29 cellular contexts compared by ENCODE assay signal in the genomic region with DNA sequence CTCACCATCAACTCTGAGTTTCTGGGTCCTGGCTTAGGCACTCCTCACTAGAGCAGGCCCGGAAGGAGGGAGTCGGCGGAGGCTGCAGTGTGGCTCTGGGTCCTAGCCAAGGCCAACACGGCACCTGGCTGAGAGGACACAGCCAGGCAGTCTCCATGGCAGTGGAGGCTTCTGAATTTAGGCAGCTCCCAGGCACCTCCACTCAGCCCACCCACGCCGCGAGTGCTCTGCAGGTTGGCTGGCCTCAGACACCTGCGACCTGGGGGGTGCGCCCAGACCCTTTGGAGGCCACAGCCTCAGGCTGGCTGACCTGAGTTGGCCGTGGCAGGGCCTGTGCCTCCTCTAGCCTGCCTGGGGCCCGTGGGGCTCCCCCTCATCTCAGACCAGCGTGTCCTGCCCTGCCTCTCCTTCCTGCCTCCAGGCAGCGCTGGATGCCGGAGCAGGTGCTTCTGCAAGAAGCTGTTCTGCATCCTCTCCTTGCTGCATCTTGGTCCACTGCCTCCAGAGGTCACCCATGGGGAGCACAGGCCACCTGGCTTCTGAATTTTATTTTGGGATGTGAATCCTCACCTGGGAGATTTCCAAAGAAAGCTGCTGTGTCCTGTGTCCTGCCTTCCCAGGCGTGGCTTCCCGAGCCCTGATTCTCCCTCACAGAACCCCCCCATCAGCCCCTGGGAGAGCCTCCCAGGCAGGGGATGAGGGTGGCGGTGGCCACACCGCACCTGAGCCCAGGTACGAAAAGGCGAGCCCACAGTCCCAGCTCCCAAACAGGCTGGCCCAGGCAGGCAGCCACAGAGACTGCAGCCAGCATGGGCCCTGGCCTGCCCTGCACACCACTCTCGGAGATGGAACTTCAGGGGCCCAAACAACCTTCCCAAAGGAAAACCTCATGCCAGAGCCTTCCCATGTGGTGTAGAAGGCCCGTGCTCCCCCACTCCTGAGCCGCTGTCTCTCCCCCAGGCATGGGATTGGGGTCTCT. TPM values are rescaled to one million over a fixed set of nuclear protein-coding genes. Genes with fewer than 3 reads are reported as not detected.
DNase-seq lines count a peak whose midpoint lies in the region; ATAC-seq, FAIRE-seq and TF ChIP-seq lines count a peak whose summit lies in the region.
"Had no signal": no experiment of that assay in that cellular context is flagged by ENCODE, and none has a peak within 500 bp of the region (broad histone marks: within the 10 kb centered on the region; RNA-seq: fewer than 3 reads in every experiment).

No MANE protein-coding gene starts in this region.

- no peaks in the 10 kb centered on the region for H3K27me3 ChIP-seq in Panc1 (ENCODE audit: control insufficient read depth, insufficient read depth, low read length)
- H3K27me3 ChIP-seq in endodermal cell (ENCODE audit: control insufficient read depth, insufficient read depth, low read length, poor library complexity, severe bottlenecking) = no peaks in the 10 kb centered on the region
- H3K27me3 ChIP-seq: upper lobe of right lung had no signal

- H3K9me3 Mint-ChIP-seq in CD14-positive monocyte = no peaks in the 10 kb centered on the region
- no peaks in the 10 kb centered on the region for H3K9me3 Mint-ChIP-seq in endodermal cell
- H3K9me3 Mint-ChIP-seq: activated naive CD8-positive, alpha-beta T cell treated with anti-CD3 and anti-CD28 coated beads, Interleukin-2, amount 50 U/mL, for 24 hours; CD4-positive, alpha-beta memory T cell; immature natural killer cell; naive B cell had no signal

- FAIRE-seq in H54 (lab: Jason Lieb, UNC) = no peak

- no peaks in the 10 kb centered on the region; the same call in 1 of the 2 replicates for H3K4me1 ChIP-seq in Panc1 (ENCODE audit: control insufficient read depth, insufficient read depth, low read length)
- H3K4me1 ChIP-seq in endodermal cell (ENCODE audit: control insufficient read depth, insufficient read depth, low read length) = no peaks in the 10 kb centered on the region
- H3K4me1 ChIP-seq: heart left ventricle, upper lobe of right lung had no signal

- H3K4me3 Mint-ChIP-seq in CD14-positive monocyte (no peak overlapping the region), endodermal cell (no peak overlapping the region)
- H3K4me3 Mint-ChIP-seq: activated CD8-positive, alpha-beta T cell treated with anti-CD3 and anti-CD28 coated beads, Interleukin-2, amount 10 ng/mL, durations not matched to agents 7 days and 5 days; activated naive CD8-positive, alpha-beta T cell treated with anti-CD3 and anti-CD28 coated beads, Interleukin-2, amount 50 U/mL, for 24 hours; CD4-positive, alpha-beta memory T cell; immature natural killer cell had no signal

- H3K36me3 Mint-ChIP-seq in CD14-positive monocyte = no peaks in the 10 kb centered on the region
- H3K36me3 Mint-ChIP-seq in endodermal cell (ENCODE audit: low read depth) = no peaks in the 10 kb centered on the region
- H3K36me3 Mint-ChIP-seq: CD4-positive, alpha-beta memory T cell; immature natural killer cell; naive B cell had no signal

- WGBS in endodermal cell (ENCODE audit: insufficient coverage in 1 of 2, insufficient read length in 1 of 2), 2 experiments = 94 to 96% methylated on average over 16 to 23 of the region's 23 CpGs

- POLR2A ChIA-PET in Panc1 (lab: Charles Lee) = no interaction called here

- H3K9me3 ChIP-seq in Panc1 (ENCODE audit: control insufficient read depth, insufficient read depth, low read depth, low read length) = no peaks in the 10 kb centered on the region
- H3K9me3 ChIP-seq in endodermal cell (ENCODE audit: control insufficient read depth, low read length) = no peaks in the 10 kb centered on the region
- H3K9me3 ChIP-seq: heart left ventricle, upper lobe of right lung had no signal

- no peaks in the 10 kb centered on the region for H3K4me1 Mint-ChIP-seq in CD14-positive monocyte
- H3K4me1 Mint-ChIP-seq in endodermal cell = no peaks in the 10 kb centered on the region
- H3K4me1 Mint-ChIP-seq: activated naive CD8-positive, alpha-beta T cell treated with anti-CD3 and anti-CD28 coated beads, Interleukin-2, amount 50 U/mL, for 24 hours; CD4-positive, alpha-beta memory T cell; immature natural killer cell; naive B cell had no signal

- no peak for TF ChIP-seq CTCF in CD14-positive monocyte (IDR thresholded peaks at IDR 0.05)
- no peak for TF ChIP-seq CTCF in Panc1 (IDR thresholded peaks at IDR 0.05)
- peak; percentile 42 for TF ChIP-seq CTCF in endodermal cell (conservative IDR thresholded peaks at IDR 0.05)

- no peak overlapping the region for H3K27ac Mint-ChIP-seq in CD14-positive monocyte
- no peak overlapping the region for H3K27ac Mint-ChIP-seq in endodermal cell
- H3K27ac Mint-ChIP-seq: activated CD8-positive, alpha-beta T cell treated with anti-CD3 and anti-CD28 coated beads, Interleukin-2, amount 10 ng/mL, durations not matched to agents 7 days and 5 days; activated naive CD8-positive, alpha-beta T cell treated with anti-CD3 and anti-CD28 coated beads, Interleukin-2, amount 50 U/mL, for 24 hours; immature natural killer cell; naive B cell had no signal

- H3K4me3 ChIP-seq in Panc1 (ENCODE audit: low read depth in 2 of 2, low read length in 2 of 2) = no peak overlapping the region
- H3K4me3 ChIP-seq in endodermal cell (ENCODE audit: low read length) = no peak overlapping the region
- H3K4me3 ChIP-seq: heart left ventricle, smooth muscle cell, upper lobe of right lung had no signal

- no peak overlapping the region for H3K9ac ChIP-seq in endodermal cell (ENCODE audit: extremely low read depth, low read length, poor library complexity, severe bottlenecking)

- BruUV-seq in Panc1 (replicated peaks; lab: Mats Ljungman, UMichigan) = no TSS peak

- no peak for TF ChIP-seq POLR2A in H54 (IDR thresholded peaks at IDR 0.05; ENCODE audit: low read depth, low read length)

- ATAC-seq in Panc1 (peak; percentile 40; the same call in 1 of the 2 replicates), GM21717 (IDR thresholded peaks at IDR 0.05; ENCODE audit: unreplicated experiment) (no peak)
- ATAC-seq: activated CD8-positive, alpha-beta T cell treated with anti-CD3 and anti-CD28 coated beads, Interleukin-2, amount 10 ng/mL, durations not matched to agents 7 days and 5 days; activated naive CD8-positive, alpha-beta T cell treated with anti-CD3 and anti-CD28 coated beads, Interleukin-2, amount 50 U/mL, for 24 hours; heart left ventricle; left lobe of liver; upper lobe of right lung had no signal

- intact Hi-C loops in CD14-positive monocyte (cut with micrococcal nuclease) = no loop called here
- intact Hi-C loops in Panc1 (cut with micrococcal nuclease; ENCODE audit: unreplicated experiment) = no loop called here

- peak; percentile 41 for DNase-seq in DMS53 (lab: John Stamatoyannopoulos, UW)
- no peak for DNase-seq in DMS53 treated with DMSO at 0.1 percent for 48 hours (lab: John Stamatoyannopoulos, UW; ENCODE audit: unreplicated experiment)
- DNase-seq in CD14-positive monocyte (ENCODE audit: low spot score) = peak; percentile 43
- no peak for DNase-seq in Panc1 (ENCODE audit: low read depth, low spot score)
- peak; percentile 70 for DNase-seq in endodermal cell
- no peak for DNase-seq in H54 (ENCODE audit: insufficient read length, low spot score)
- DNase-seq in ureter (ENCODE audit: low spot score) = no peak
- DNase-seq: activated CD8-positive, alpha-beta T cell treated with anti-CD3 and anti-CD28 coated beads, Interleukin-2, amount 10 ng/mL, durations not matched to agents 7 days and 5 days; activated gamma-delta T cell; activated naive CD8-positive, alpha-beta T cell treated with anti-CD3 and anti-CD28 coated beads, Interleukin-2, amount 50 U/mL, for 24 hours; CD4-positive, alpha-beta memory T cell; DMS153; effector CD4-positive, alpha-beta T cell; GDM1; immature natural killer cell; naive B cell; NCI-H1092 treated with DMSO at 0.1 percent for 48 hours; NCI-H774; SIG-M5; upper lobe of right lung had no signal

- peaks cover 0 to 8% (median 1%) of the 10 kb centered on the region in 3 donors for H3K27me3 Mint-ChIP-seq in CD14-positive monocyte (ENCODE audit: low read depth in 3 of 3)
- H3K27me3 Mint-ChIP-seq in endodermal cell (ENCODE audit: insufficient read depth) = no peaks in the 10 kb centered on the region
- H3K27me3 Mint-ChIP-seq: activated naive CD8-positive, alpha-beta T cell treated with anti-CD3 and anti-CD28 coated beads, Interleukin-2, amount 50 U/mL, for 24 hours had no signal

- H3K36me3 ChIP-seq in Panc1 (ENCODE audit: control insufficient read depth, insufficient read depth, low read length) = no peaks in the 10 kb centered on the region
- no peaks in the 10 kb centered on the region for H3K36me3 ChIP-seq in endodermal cell (ENCODE audit: control insufficient read depth, insufficient read depth, low read length)
- H3K36me3 ChIP-seq: heart left ventricle, upper lobe of right lung had no signal

- in situ Hi-C loops in Panc1 (cut with HindIII; ENCODE audit: low pct_unique_long_range_greater_than_20kb, low sequenced_read_pairs) = no loop called here

- CTCF ChIA-PET in Panc1 (lab: Charles Lee) = no interaction called here

- H3K27ac ChIP-seq in Panc1 (ENCODE audit: low read length) (no peak overlapping the region), endodermal cell (ENCODE audit: low read depth, low read length) (no peak overlapping the region)
- H3K27ac ChIP-seq: 22Rv1, heart left ventricle, upper lobe of right lung had no signal

RNA-seq across cellular contexts. Expression of gene AQP12A, which starts 23.4 kb away (rescaled TPM):
- not detected for polyA plus RNA-seq in CD14-positive monocyte
- total RNA-seq in Panc1 (2021; ENCODE audit: unreplicated experiment) (not detected), endodermal cell (not detected), ureter (not detected)
- polyA plus RNA-seq in Panc1 (2012; ENCODE audit: insufficient read length) = not detected
- not detected for polyA plus RNA-seq in endodermal cell (2013, experiment 1 of 2)
- polyA plus RNA-seq in endodermal cell (2013, experiment 2 of 2) = not detected
- total RNA-seq: activated CD8-positive, alpha-beta T cell treated with anti-CD3 and anti-CD28 coated beads, Interleukin-2, amount 10 ng/mL, durations not matched to agents 7 days and 5 days; CD4-positive, alpha-beta memory T cell; epithelial cell of proximal tubule; heart left ventricle; left lobe of liver; omental fat pad; renal cortical epithelial cell; smooth muscle cell; subcutaneous adipose tissue; upper lobe of right lung had no signal
- polyA plus RNA-seq: CD4-positive, alpha-beta memory T cell; heart left ventricle; immature natural killer cell; smooth muscle cell had no signal

RNA-seq across cellular contexts. Expression of gene AQP12B, which starts 32.4 kb away (rescaled TPM):
- not detected for polyA plus RNA-seq in CD14-positive monocyte
- total RNA-seq in Panc1 (2021; ENCODE audit: unreplicated experiment) = not detected
- not detected for polyA plus RNA-seq in Panc1 (2012; ENCODE audit: insufficient read length)
- not detected for total RNA-seq in endodermal cell
- polyA plus RNA-seq in endodermal cell (2013, experiment 1 of 2) = not detected
- polyA plus RNA-seq in endodermal cell (2013, experiment 2 of 2) = not detected
- not detected for total RNA-seq in ureter
- total RNA-seq: activated CD8-positive, alpha-beta T cell treated with anti-CD3 and anti-CD28 coated beads, Interleukin-2, amount 10 ng/mL, durations not matched to agents 7 days and 5 days; CD4-positive, alpha-beta memory T cell; epithelial cell of proximal tubule; heart left ventricle; left lobe of liver; omental fat pad; renal cortical epithelial cell; smooth muscle cell; subcutaneous adipose tissue; upper lobe of right lung had no signal
- polyA plus RNA-seq: CD4-positive, alpha-beta memory T cell; heart left ventricle; immature natural killer cell; smooth muscle cell had no signal

Comparison
In these comparisons a context has a peak if more than half of its experiments do, and no peak if none do; other contexts are left out.
1. DNase-seq: peak in DMS53 (single experiment), CD14-positive monocyte (single experiment) and endodermal cell (single experiment); none in DMS53 treated with DMSO at 0.1 percent for 48 hours (single experiment), Panc1 (single experiment), H54 (single experiment) and ureter (single experiment).